In genomic region chr2:71722286-71722685, GRCh38 we compare ENCODE assay signal across 15 cellular contexts.
DNase-seq lines count a peak whose midpoint lies in the region; TF ChIP-seq lines count a peak whose summit lies in the region.
"Had no signal": no experiment of that assay in that cellular context is flagged by ENCODE, and none has a peak within 500 bp of the region (broad histone marks: within the 10 kb centered on the region; RNA-seq: fewer than 3 reads in every experiment).

No MANE protein-coding gene starts in this region.

- H3K9me3 ChIP-seq in adipocyte (ENCODE audit: control insufficient read depth, low read length) (peaks cover 18% of the 10 kb centered on the region), mesenchymal stem cell (ENCODE audit: control insufficient read depth, low read length) (peaks cover 14% of the 10 kb centered on the region), vagina (no peaks in the 10 kb centered on the region), breast epithelium (peaks cover 8 to 15% of the 10 kb centered on the region in 2 donors)
- H3K9me3 ChIP-seq: BE2C had no signal

- H3K9ac ChIP-seq in adipocyte (ENCODE audit: low read length) = peak overlapping the region; percentile 50
- H3K9ac ChIP-seq in mesenchymal stem cell (ENCODE audit: low read length) = no peak overlapping the region

- H2BK120ac ChIP-seq in mesenchymal stem cell (ENCODE audit: low read depth, low read length) = no peak overlapping the region

- H3K4me1 ChIP-seq in adipocyte (ENCODE audit: control insufficient read depth, insufficient read depth, low read length) = peaks cover 49% of the 10 kb centered on the region
- peaks cover 18% of the 10 kb centered on the region for H3K4me1 ChIP-seq in mesenchymal stem cell (ENCODE audit: control insufficient read depth, insufficient read depth, low read depth, low read length)
- peaks cover 36% of the 10 kb centered on the region for H3K4me1 ChIP-seq in vagina
- H3K4me1 ChIP-seq in breast epithelium = peaks cover 0 to 7% of the 10 kb centered on the region in 2 donors
- H3K4me1 ChIP-seq: BE2C had no signal

- no peak overlapping the region for H3K14ac ChIP-seq in mesenchymal stem cell (ENCODE audit: low read length in 2 of 2)

- TF ChIP-seq POLR2A in vagina (IDR thresholded peaks at IDR 0.05) = no peak
- no peak for TF ChIP-seq POLR2A in breast epithelium (IDR thresholded peaks at IDR 0.05)

- no peak overlapping the region for H2BK5ac ChIP-seq in mesenchymal stem cell (ENCODE audit: low read depth, low read length, poor library complexity, severe bottlenecking)

- H3K27me3 ChIP-seq in adipocyte (replicated peaks; ENCODE audit: control insufficient read depth, insufficient read depth, low read length) (no peaks in the 10 kb centered on the region), mesenchymal stem cell (ENCODE audit: control insufficient read depth in 1 of 2, insufficient read depth in 1 of 2, low read length in 2 of 2) (no peaks in the 10 kb centered on the region), vagina (no peaks in the 10 kb centered on the region), breast epithelium (no peaks in the 10 kb centered on the region)
- H3K27me3 ChIP-seq: BE2C had no signal

- H4K91ac ChIP-seq in mesenchymal stem cell (ENCODE audit: low read length) = peak overlapping the region; percentile 22

- H2AFZ ChIP-seq in mesenchymal stem cell (ENCODE audit: low read depth, low read length) = no peak overlapping the region

- H3K36me3 ChIP-seq in adipocyte (ENCODE audit: control insufficient read depth, insufficient read depth, low read length, severe bottlenecking) (no peaks in the 10 kb centered on the region), mesenchymal stem cell (ENCODE audit: control insufficient read depth in 1 of 2, insufficient read depth in 2 of 2, low read depth in 1 of 2, low read length in 2 of 2) (no peaks in the 10 kb centered on the region), vagina (no peaks in the 10 kb centered on the region), breast epithelium (no peaks in the 10 kb centered on the region)
- H3K36me3 ChIP-seq: BE2C had no signal

- intact Hi-C loops in vagina (cut with DNase I) (no loop called here), breast epithelium (cut with DNase I; ENCODE audit: low total_unique reads) (no loop called here)

- POLR2A ChIA-PET in HEK293T (lab: Yijun Ruan, JAX) = interaction anchor here (0.5 kb wide), 1 partner anchor 594 kb away, joined by 3 read pairs; no protein-coding TSS in a partner anchor

- no peak overlapping the region for H3K4me2 ChIP-seq in mesenchymal stem cell (ENCODE audit: low read length, poor library complexity, severe bottlenecking)
- H3K4me2 ChIP-seq: A549 had no signal

- no peak overlapping the region for H3K4me3 ChIP-seq in adipocyte (ENCODE audit: low read length)
- no peak overlapping the region for H3K4me3 ChIP-seq in mesenchymal stem cell (ENCODE audit: insufficient read depth in 1 of 2, low read depth in 1 of 2, low read length in 2 of 2)
- H3K4me3 ChIP-seq in vagina = no peak overlapping the region
- no peak overlapping the region for H3K4me3 ChIP-seq in breast epithelium
- H3K4me3 ChIP-seq: A549 had no signal

- peak overlapping the region in 1 of 2 experiments; percentile 40 for H2BK12ac ChIP-seq in mesenchymal stem cell (ENCODE audit: low read length in 2 of 2)

- H3K23ac ChIP-seq in mesenchymal stem cell (ENCODE audit: low read length in 2 of 2) = no peak overlapping the region

- H2AK5ac ChIP-seq in mesenchymal stem cell (ENCODE audit: low read length, severe bottlenecking) = no peak overlapping the region

- no peaks in the 10 kb centered on the region for H3K79me1 ChIP-seq in mesenchymal stem cell (replicated peaks; ENCODE audit: low read length, poor library complexity, severe bottlenecking)

- DNase-seq in HEK293T (ENCODE audit: extremely low spot score) (no peak), adipocyte (ENCODE audit: low read depth) (no peak), mesenchymal stem cell (no peak), vagina (ENCODE audit: extremely low spot score in 2 of 2) (no peak), DMS114 treated with DMSO at 0.1 percent for 48 hours (lab: John Stamatoyannopoulos, UW; ENCODE audit: unreplicated experiment) (no peak), breast epithelium (ENCODE audit: low spot score in 2 of 2) (no peak)
- DNase-seq: BE2C; CD4-positive, alpha-beta memory T cell; DMS153; DMS79 treated with DMSO at 0.1 percent for 48 hours; EL; GOT3; HCEC 1CT had no signal

- CTCF ChIA-PET in HEK293T (lab: Yijun Ruan, JAX) = no interaction called here

- H2BK15ac ChIP-seq in mesenchymal stem cell (ENCODE audit: low read depth, poor library complexity, severe bottlenecking) = no peak overlapping the region

- WGBS in mesenchymal stem cell = 93% methylated on average over 1 of the region's 1 CpG

- H3K27ac ChIP-seq in mesenchymal stem cell (ENCODE audit: low read length, poor library complexity, severe bottlenecking) = no peak overlapping the region
- peak overlapping the region; percentile 3 for H3K27ac ChIP-seq in vagina
- no peak overlapping the region for H3K27ac ChIP-seq in breast epithelium
- H3K27ac ChIP-seq: A549, C4-2B had no signal

- peak overlapping the region in 1 of 2 experiments; percentile 28 for H3K4ac ChIP-seq in mesenchymal stem cell (ENCODE audit: low read depth in 1 of 2, low read length in 2 of 2)

- no peak overlapping the region for H4K8ac ChIP-seq in mesenchymal stem cell (ENCODE audit: low read length)

- no peak overlapping the region for H3K18ac ChIP-seq in mesenchymal stem cell (ENCODE audit: low read depth in 1 of 2, low read length in 2 of 2)

- TF ChIP-seq CTCF in vagina (IDR thresholded peaks at IDR 0.05) = no peak
- no peak for TF ChIP-seq CTCF in breast epithelium (IDR thresholded peaks at IDR 0.05)

TF ChIP-seq in HEK293T, 16 proteins besides CTCF, POLR2A, EP300 and RAD21:
- peak; percentile 31; the same call in 1 of the 2 replicates for TF ChIP-seq PKNOX1 (IDR thresholded peaks at IDR 0.05)
- TF ChIP-seq LEF1 (IDR thresholded peaks at IDR 0.05; ENCODE audit: borderline replicate concordance) = no peak
- no peak for TF ChIP-seq ELF4 (IDR thresholded peaks at IDR 0.05)
TF ChIP-seq in HEK293T: peak in this region for 1.
